ENCODE assay signal across 8 cellular contexts in genomic region chr13:96751089-96751488, GRCh38.
"Had no signal": no experiment of that assay in that cellular context is flagged by ENCODE, and none has a peak within 500 bp of the region (broad histone marks: within the 10 kb centered on the region; RNA-seq: fewer than 3 reads in every experiment).

No MANE protein-coding gene starts in this region.

- H3K4me2 ChIP-seq: GM23338 had no signal

- H3K4me3 ChIP-seq: GM23338, K562 had no signal

- DNase-seq: H9, HCEC 1CT, IMR-90 had no signal

- FAIRE-seq: H1, H54, HTR-8/SVneo, K562 had no signal
